8 cellular contexts compared by ENCODE assay signal in genomic region chr1:162627662-162628296, GRCh38. TPM values are rescaled to one million over a fixed set of nuclear protein-coding genes. Genes with fewer than 3 reads are reported as not detected.
A peak's percentile ranks its signal among the peaks of the same experiment; 100 is the strongest.
DNase-seq lines count a peak whose midpoint lies in the region; ATAC-seq and TF ChIP-seq lines count a peak whose summit lies in the region.

No MANE protein-coding gene starts in this region.

- H3K27me3 Mint-ChIP-seq in T-helper 2 cell treated with Interferon-gamma antibody and Interleukin-4, amounts not matched to agents 5 μg/mL and 100 μg/mL, for 36 hours (ENCODE audit: low read depth), result peaks cover 7% of the 10 kb centered on the region

- H4K20me1 ChIP-seq in PC-9 (ENCODE audit: insufficient read depth), result no peaks in the 10 kb centered on the region

- no peaks in the 10 kb centered on the region for H3K9me2 ChIP-seq in PC-9 (ENCODE audit: insufficient read depth)

- H3K9me3 Mint-ChIP-seq in T-helper 2 cell treated with Interferon-gamma antibody and Interleukin-4, amounts not matched to agents 5 μg/mL and 100 μg/mL, for 36 hours, result no peaks in the 10 kb centered on the region

- H3K36me3 ChIP-seq in A673 (ENCODE audit: insufficient read depth, low read length, poor library complexity, severe bottlenecking), result no peaks in the 10 kb centered on the region
- H3K36me3 ChIP-seq in PC-9 (ENCODE audit: low read depth), result no peaks in the 10 kb centered on the region

- POLR2A ChIA-PET in A673 (lab: Charles Lee; ENCODE audit: low non-redundant PET), result no interaction called here
- POLR2A ChIA-PET in PC-9 (lab: Charles Lee; ENCODE audit: unreplicated experiment), result no interaction called here

- H3K27ac Mint-ChIP-seq in T-helper 2 cell treated with Interferon-gamma antibody and Interleukin-4, amounts not matched to agents 5 μg/mL and 100 μg/mL, for 36 hours, result no peak overlapping the region

- H3F3A ChIP-seq in PC-9 (ENCODE audit: insufficient read depth, low read depth), result no peaks in the 10 kb centered on the region

- no peaks in the 10 kb centered on the region for H3K36me3 Mint-ChIP-seq in T-helper 2 cell treated with Interferon-gamma antibody and Interleukin-4, amounts not matched to agents 5 μg/mL and 100 μg/mL, for 36 hours (ENCODE audit: low read depth)

- DNase-seq in A673 (ENCODE audit: low spot score), result peak; percentile 76
- no peak for DNase-seq in GM12864 (ENCODE audit: low read depth)
- no peak for DNase-seq in PC-9
- DNase-seq in fibroblast of villous mesenchyme (ENCODE audit: low read depth), result peak; percentile 52
- no peak for DNase-seq in COLO829 (ENCODE audit: low spot score)
- no peak for DNase-seq in GOT3 (lab: John Stamatoyannopoulos, UW)
- DNase-seq in T-helper 2 cell treated with Interferon-gamma antibody and Interleukin-4, amounts not matched to agents 5 μg/mL and 100 μg/mL, for 36 hours (ENCODE audit: low spot score), result no peak

- no peaks in the 10 kb centered on the region for H3K27me3 ChIP-seq in A673 (replicated peaks; ENCODE audit: insufficient read depth, low read depth, low read length, poor library complexity)
- H3K27me3 ChIP-seq in PC-9 (ENCODE audit: insufficient read depth, low read depth), result no peaks in the 10 kb centered on the region

- H3K4me1 ChIP-seq in A673 (ENCODE audit: insufficient read depth, low read length, poor library complexity, severe bottlenecking) (peaks cover 46% of the 10 kb centered on the region), PC-9 (replicated peaks; ENCODE audit: insufficient read depth) (no peaks in the 10 kb centered on the region)

- CTCF ChIA-PET in A673 (lab: Charles Lee), result no interaction called here
- CTCF ChIA-PET in PC-9 (lab: Charles Lee), result no interaction called here

- H2AFZ ChIP-seq in PC-9, result no peak overlapping the region

- no peaks in the 10 kb centered on the region for H3K79me2 ChIP-seq in PC-9 (ENCODE audit: low read depth)

- TF ChIP-seq CTCF in A673 (conservative IDR thresholded peaks at IDR 0.05; ENCODE audit: low read depth, low read length), result peak; percentile 69
- peak; percentile 47 for TF ChIP-seq CTCF in GM12864 (IDR thresholded peaks at IDR 0.05; ENCODE audit: low read depth, low read length, missing control alignments)
- TF ChIP-seq CTCF in PC-9 (conservative IDR thresholded peaks at IDR 0.05), result peak; percentile 69
- peak; percentile 66 for TF ChIP-seq CTCF in fibroblast of villous mesenchyme (IDR thresholded peaks at IDR 0.05; ENCODE audit: insufficient read depth, low read depth, low read length)

- H3K4me3 ChIP-seq in A673 (ENCODE audit: low read depth, low read length, poor library complexity, severe bottlenecking) (no peak overlapping the region), GM12864 (ENCODE audit: low read depth, low read length) (no peak overlapping the region), PC-9 (no peak overlapping the region), fibroblast of villous mesenchyme (ENCODE audit: low read depth, low read length) (no peak overlapping the region)

- no peak overlapping the region for H3K4me2 ChIP-seq in PC-9

- H3K4me3 Mint-ChIP-seq in T-helper 2 cell treated with Interferon-gamma antibody and Interleukin-4, amounts not matched to agents 5 μg/mL and 100 μg/mL, for 36 hours, result no peak overlapping the region

- H3K27ac ChIP-seq in A673 (ENCODE audit: low read depth, low read length, poor library complexity, severe bottlenecking), result no peak overlapping the region
- no peak overlapping the region for H3K27ac ChIP-seq in PC-9

- intact Hi-C loops in A673 (cut with micrococcal nuclease; ENCODE audit: unreplicated experiment), result no loop called here
- intact Hi-C loops in PC-9 (cut with micrococcal nuclease; ENCODE audit: unreplicated experiment), result no loop called here

- H3K9me3 ChIP-seq in A673 (ENCODE audit: low read depth, low read length, poor library complexity, severe bottlenecking) (no peaks in the 10 kb centered on the region), PC-9 (ENCODE audit: insufficient read depth, low read depth) (no peaks in the 10 kb centered on the region)

- ATAC-seq in HG03139 (IDR thresholded peaks at IDR 0.05; ENCODE audit: unreplicated experiment), result no peak

- H3K4me1 Mint-ChIP-seq in T-helper 2 cell treated with Interferon-gamma antibody and Interleukin-4, amounts not matched to agents 5 μg/mL and 100 μg/mL, for 36 hours (ENCODE audit: low read depth), result no peaks in the 10 kb centered on the region

- BruUV-seq in A673 (replicated peaks; lab: Mats Ljungman, UMichigan) (no TSS peak), PC-9 (replicated peaks; lab: Mats Ljungman, UMichigan) (no TSS peak)

RNA-seq across cellular contexts. Expression of gene DDR2, which starts 4.5 kb away (rescaled TPM):
- total RNA-seq in A673 (2021), result 121 and 145 TPM in 2 replicates
- 0.05 and 0.35 TPM in 2 replicates for total RNA-seq in PC-9 (2021)
- 227 and 289 TPM in 2 replicates for total RNA-seq in fibroblast of villous mesenchyme

Comparison
In these comparisons a context has a peak if more than half of its experiments do, and no peak if none do; other contexts are left out.
1. DNase-seq: peak in A673 (single experiment) and fibroblast of villous mesenchyme (single experiment); none in GM12864 (single experiment), PC-9 (0 of 2), COLO829 (single experiment), GOT3 (single experiment) and T-helper 2 cell treated with Interferon-gamma antibody and Interleukin-4, amounts not matched to agents 5 μg/mL and 100 μg/mL, for 36 hours (single experiment).
2. RNA of gene DDR2, which starts 4.5 kb away (total RNA-seq): 227 to 289 TPM in fibroblast of villous mesenchyme and 121 to 145 TPM in A673; 0.05 to 0.35 TPM in PC-9; every median in the first group is over 10 times any median in the second.
3. Peak in every context shown above with its lines, with median percentiles within 50 percentile points of each other: CTCF ChIP-seq.